Comparison of ENCODE assay signal across 8 cellular contexts in genomic region chr11:46616551-46617450, GRCh38. TPM values are rescaled to one million over a fixed set of nuclear protein-coding genes. Genes with fewer than 3 reads are reported as not detected.
A peak's percentile ranks its signal among the peaks of the same experiment; 100 is the strongest.
DNase-seq lines count a peak whose midpoint lies in the region; ATAC-seq, FAIRE-seq and TF ChIP-seq lines count a peak whose summit lies in the region.

HARBI1 (minus strand) TSS chr11:46617227; CDS start chr11:46616237, 990 bp downstream.

- TF ChIP-seq POLR2A in endothelial cell of umbilical vein (IDR thresholded peaks at IDR 0.05; ENCODE audit: low read depth, low read length): peak; percentile 93

- POLR2A ChIA-PET in endothelial cell of umbilical vein (lab: Charles Lee): interaction anchor here (0.7 kb wide), 1 partner anchor 33 kb away, joined by 6 read pairs; no protein-coding TSS in a partner anchor

- no peaks in the 10 kb centered on the region for H3K9me1 ChIP-seq in endothelial cell of umbilical vein (replicated peaks; ENCODE audit: control insufficient read depth, extremely low read depth, insufficient read depth, low read length)

- dilution Hi-C loops in endothelial cell of umbilical vein (cut with MboI; ENCODE audit: extremely low pct_ligation_motif_present, low sequenced_read_pairs): no loop called here

- H3K4me2 ChIP-seq in endothelial cell of umbilical vein (ENCODE audit: insufficient read depth, low read length): peak within 1 kb of the TSS; percentile 94

- H3K4me3 ChIP-seq in endothelial cell of umbilical vein (replicated peaks in 1 of 3; ENCODE audit: insufficient read depth in 1 of 3, low read depth in 1 of 3, low read length in 3 of 3): peak within 1 kb of the TSS; percentile 64 to 97 (median 86)

- TF ChIP-seq CTCF in endothelial cell of umbilical vein (IDR thresholded peaks at IDR 0.05; ENCODE audit: extremely low read depth in 1 of 2, insufficient read depth in 1 of 2, low read depth in 1 of 2, low read length in 2 of 2): no peak

- no peaks in the 10 kb centered on the region for H4K20me1 ChIP-seq in endothelial cell of umbilical vein (replicated peaks; ENCODE audit: control insufficient read depth, extremely low read depth, insufficient read depth, low read length)

- peak; percentile 74 for FAIRE-seq in endothelial cell of umbilical vein (lab: Jason Lieb, UNC)

- peak within 1 kb of the TSS; percentile 96 for H3K27ac ChIP-seq in endothelial cell of umbilical vein (ENCODE audit: insufficient read depth, low read depth, low read length)

- DNase-seq in COR-L47 (lab: John Stamatoyannopoulos, UW) (peak; percentile 84), HT-29 (ENCODE audit: low spot score) (peak; percentile 96), NOMO-1 treated with DMSO at 0.1 percent for 48 hours (lab: John Stamatoyannopoulos, UW; ENCODE audit: unreplicated experiment) (peak; percentile 83), endothelial cell of umbilical vein (ENCODE audit: low read depth, low spot score) (peak; percentile 89), midbrain (lab: John Stamatoyannopoulos, UW) (peak; percentile 88)
- DNase-seq in activated CD8-positive, alpha-beta memory T cell treated with anti-CD3 and anti-CD28 coated beads, Interleukin-2, amount 50 U/mL, for 4 hours: peak; percentile 92
- DNase-seq in stimulated activated CD8-positive, alpha-beta memory T cell treated with anti-CD3 and anti-CD28 coated beads, Interleukin-15, amount 100 ng/mL, for 48 hours (ENCODE audit: low read depth in 2 of 2): peak; percentile 92 to 93

- H3K9ac ChIP-seq in endothelial cell of umbilical vein (replicated peaks; ENCODE audit: extremely low read depth, insufficient read depth, low read length): peak within 1 kb of the TSS; percentile 95

- intact Hi-C loops in endothelial cell of umbilical vein (cut with micrococcal nuclease): loop anchor here (1.0 to 2.0 kb wide), 5 partner anchors 22 to 236 kb away; partner anchors contain the start of genes AMBRA1 and MDK

- H3K79me2 ChIP-seq in endothelial cell of umbilical vein (ENCODE audit: control insufficient read depth, insufficient read depth, low read length): peaks cover 19% of the 10 kb centered on the region

- H2AFZ ChIP-seq in endothelial cell of umbilical vein (ENCODE audit: low read depth, low read length): peak within 1 kb of the TSS; percentile 75

- no peaks in the 10 kb centered on the region for H3K9me3 ChIP-seq in endothelial cell of umbilical vein (replicated peaks; ENCODE audit: control insufficient read depth, insufficient read depth, low read length)

- H3K27me3 ChIP-seq in endothelial cell of umbilical vein (ENCODE audit: control insufficient read depth in 2 of 2, insufficient read depth in 2 of 2, low read length in 2 of 2): no peaks in the 10 kb centered on the region

- peaks cover 19% of the 10 kb centered on the region for H3K4me1 ChIP-seq in endothelial cell of umbilical vein (ENCODE audit: control insufficient read depth, extremely low read depth, insufficient read depth, low read length)

- ATAC-seq in GM21360 (IDR thresholded peaks at IDR 0.05; ENCODE audit: unreplicated experiment): peak; percentile 93

- CTCF ChIA-PET in endothelial cell of umbilical vein (lab: Charles Lee): interaction anchor here (0.5 to 3.5 kb wide), 12 partner anchors 9 to 228 kb away, joined by 3 to 27 read pairs (median 7); partner anchors contain the start of gene AMBRA1

- no peaks in the 10 kb centered on the region for H3K36me3 ChIP-seq in endothelial cell of umbilical vein (ENCODE audit: control insufficient read depth in 2 of 2, extremely low read depth in 1 of 2, insufficient read depth in 2 of 2, low read length in 2 of 2)

- TSS peak; percentile 72 for BruUV-seq in endothelial cell of umbilical vein (replicated peaks; lab: Mats Ljungman, UMichigan)

TF ChIP-seq in endothelial cell of umbilical vein, 7 proteins besides CTCF, POLR2A, EP300 and RAD21:
- no peak for TF ChIP-seq FOS (IDR thresholded peaks at IDR 0.05; ENCODE audit: borderline replicate concordance, insufficient read depth, low read length)
- TF ChIP-seq MYC (IDR thresholded peaks at IDR 0.05; ENCODE audit: low read depth, low read length): no peak
- no peak for TF ChIP-seq GATA2 (IDR thresholded peaks at IDR 0.05; ENCODE audit: insufficient read depth, insufficient read length, low read depth, low read length)
- no peak for TF ChIP-seq MAX (IDR thresholded peaks at IDR 0.05; ENCODE audit: insufficient read depth, insufficient read length)
- TF ChIP-seq POLR2AphosphoS5 (IDR thresholded peaks at IDR 0.05; ENCODE audit: insufficient read depth, low read depth, low read length): peak; percentile 89
- TF ChIP-seq EZH2 (IDR thresholded peaks at IDR 0.05; ENCODE audit: borderline replicate concordance, low read depth, low read length, severe bottlenecking): no peak
- TF ChIP-seq JUN (IDR thresholded peaks at IDR 0.05; ENCODE audit: borderline replicate concordance, insufficient read depth, insufficient read length, low read depth): no peak
TF ChIP-seq in endothelial cell of umbilical vein: peak in this region for 1.

RNA-seq across cellular contexts. Expression of gene HARBI1, which starts in this region (rescaled TPM):
- total RNA-seq in HT-29 (2014; rRNA removed; shearing (Covaris generic)): 8.0 and 8.3 TPM in 2 replicates
- 3.2 and 4.7 TPM in 2 replicates for total RNA-seq in endothelial cell of umbilical vein
- 2.7 and 3.1 TPM in 2 replicates for polyA plus RNA-seq in endothelial cell of umbilical vein
- polyA plus RNA-seq in endothelial cell of umbilical vein (2011; cell fraction: cytosol; rRNA removed): 2.3 and 2.6 TPM in 2 replicates
- 2.0 and 2.5 TPM in 2 replicates for polyA plus RNA-seq in endothelial cell of umbilical vein (2011; cell fraction: nucleus; rRNA removed)
- polyA plus RNA-seq in endothelial cell of umbilical vein (2012): 4.9 and 5.3 TPM in 2 replicates
- polyA minus RNA-seq in endothelial cell of umbilical vein: 5.9 and 6.2 TPM in 2 replicates
- polyA minus RNA-seq in endothelial cell of umbilical vein (2011; cell fraction: cytosol; rRNA and poly(A)+ RNA removed): 2.0 TPM
- polyA minus RNA-seq in endothelial cell of umbilical vein (2011; cell fraction: nucleus; rRNA and poly(A)+ RNA removed): 5.6 and 6.6 TPM in 2 replicates

Comparison
In these comparisons a context has a peak if more than half of its experiments do, and no peak if none do; other contexts are left out.
1. Peak in every context shown above with its lines: DNase-seq, ATAC-seq, H3K4me3 ChIP-seq and H3K27ac ChIP-seq.